8 cellular contexts compared by ENCODE assay signal in genomic region chrX:53072418-53073114, GRCh38. TPM values are rescaled to one million over a fixed set of nuclear protein-coding genes. Genes with fewer than 3 reads are reported as not detected.
DNase-seq lines count a peak whose midpoint lies in the region; ATAC-seq and TF ChIP-seq lines count a peak whose summit lies in the region.

No MANE protein-coding gene starts in this region.

- peaks cover 0 to 11% (median 0%) of the 10 kb centered on the region in 9 donors for H3K4me1 ChIP-seq in heart right ventricle
- no peaks in the 10 kb centered on the region for H3K4me1 ChIP-seq in urinary bladder (ENCODE audit: insufficient read depth)

- H3K4me2 ChIP-seq in SU-DHL-6 (ENCODE audit: low read depth, low read length, poor library complexity, severe bottlenecking), result peak overlapping the region; percentile 89

- no peaks in the 10 kb centered on the region for H3K79me2 ChIP-seq in SU-DHL-6 (ENCODE audit: insufficient read depth, low read length)

- H3K9me2 ChIP-seq in SU-DHL-6 (replicated peaks; ENCODE audit: insufficient read depth, low read length), result no peaks in the 10 kb centered on the region

- no peaks in the 10 kb centered on the region for H4K20me1 ChIP-seq in SU-DHL-6 (ENCODE audit: low read depth, low read length)

- intact Hi-C loops in left ventricle myocardium superior (cut with micrococcal nuclease) (no loop called here), heart right ventricle (cut with DNase I) (loop anchor here in 2 of 10 donors (1.0 to 2.0 kb wide), 2 partner anchors 20 to 21 kb away; no protein-coding TSS in a partner anchor), left colon (cut with DNase I, micrococcal nuclease) (no loop called here)

- peak overlapping the region; percentile 60 for H3K9ac ChIP-seq in SU-DHL-6 (ENCODE audit: low read length)

- H3F3A ChIP-seq in SU-DHL-6 (ENCODE audit: insufficient read depth), result peaks cover 12% of the 10 kb centered on the region

- H3K27ac ChIP-seq in heart right ventricle, result peak overlapping the region in 2 of 10 donors; percentile 4 to 21
- peak overlapping the region; percentile 97 for H3K27ac ChIP-seq in SU-DHL-6 (ENCODE audit: low read depth, low read length)
- peak overlapping the region; percentile 87 for H3K27ac ChIP-seq in urinary bladder (ENCODE audit: low read depth)

- H3K9me3 ChIP-seq in heart right ventricle, result no peaks in the 10 kb centered on the region
- H3K9me3 ChIP-seq in SU-DHL-6 (ENCODE audit: insufficient read depth, low read length), result no peaks in the 10 kb centered on the region

- no peak for DNase-seq in left ventricle myocardium superior
- no peak for DNase-seq in heart right ventricle
- no peak for DNase-seq in left colon
- no peak for DNase-seq in 8988T
- no peak for DNase-seq in GM19240 (ENCODE audit: insufficient read length, low spot score)

- ATAC-seq in left ventricle myocardium superior, result peak; percentile 9
- no peak for ATAC-seq in heart right ventricle
- ATAC-seq in left colon, result peak; percentile 20
- no peak for ATAC-seq in HG02938 (IDR thresholded peaks at IDR 0.05; ENCODE audit: unreplicated experiment)

- H3K27me3 ChIP-seq in heart right ventricle, result peaks cover 0 to 42% (median 0%) of the 10 kb centered on the region in 7 donors
- no peaks in the 10 kb centered on the region for H3K27me3 ChIP-seq in SU-DHL-6 (ENCODE audit: low read length)

- TF ChIP-seq CTCF in heart right ventricle (IDR thresholded peaks at IDR 0.05) (no peak), SU-DHL-6 (IDR thresholded peaks at IDR 0.05; ENCODE audit: insufficient read depth, low read length, poor library complexity, severe bottlenecking) (no peak)

- WGBS in heart right ventricle, 2 donors, result 72 to 80% methylated on average over 9 of the region's 9 CpGs
- WGBS in urinary bladder, result 69% methylated on average over 9 of the region's 9 CpGs

- H3K36me3 ChIP-seq in heart right ventricle (no peaks in the 10 kb centered on the region), SU-DHL-6 (ENCODE audit: low read length) (no peaks in the 10 kb centered on the region), urinary bladder (ENCODE audit: insufficient read depth) (no peaks in the 10 kb centered on the region)

- H3K4me3 ChIP-seq in heart right ventricle (peak overlapping the region in 2 of 10 donors; percentile 49 to 55), SU-DHL-6 (ENCODE audit: insufficient read depth, low read length, poor library complexity, severe bottlenecking) (peak overlapping the region; percentile 51), urinary bladder (ENCODE audit: low read depth, low read length) (no peak overlapping the region)

- H2AFZ ChIP-seq in SU-DHL-6 (ENCODE audit: low read depth, low read length, severe bottlenecking), result peak overlapping the region; percentile 74

RNA-seq across cellular contexts. Expression of gene TSPYL2, which starts 9.6 kb away (rescaled TPM):
- 38.6 TPM for total RNA-seq in left ventricle myocardium superior
- 10 to 100 TPM; 17.2 to 48.8 (median 25.5) TPM for total RNA-seq in heart right ventricle
- polyA plus RNA-seq in heart right ventricle, result 100 to 1,000 TPM in 1 of 2 donors, 10 to 100 TPM in 1; 54.4 to 136 TPM
- 1 to 10 TPM; 6.1 to 9.2 TPM for total RNA-seq in left colon
- total RNA-seq in urinary bladder, result 18.9 TPM
- polyA plus RNA-seq in urinary bladder, result 105 TPM

RNA-seq across cellular contexts. Expression of gene KANTR, which starts 21.4 kb away (rescaled TPM):
- total RNA-seq in left ventricle myocardium superior (4.8 TPM), heart right ventricle (10 to 100 TPM in 2 of 10 donors, 1 to 10 TPM in 8; 2.7 to 11.5 (median 7.0) TPM), left colon (10 to 100 TPM in 1 of 2 donors, 1 to 10 TPM in 1; 8.9 to 12.2 TPM), urinary bladder (33.1 TPM)
- polyA plus RNA-seq in heart right ventricle (10 to 100 TPM in 1 of 2 donors, 1 to 10 TPM in 1; 2.1 to 12.6 TPM), urinary bladder (4.2 TPM)

RNA-seq across cellular contexts. Expression of gene GPR173, which starts 24.0 kb away (rescaled TPM):
- 0.50 TPM for total RNA-seq in left ventricle myocardium superior
- 1 to 10 TPM in 3 of 10 donors, under 1 TPM in 7; 0.54 to 2.5 (median 0.73) TPM for total RNA-seq in heart right ventricle
- polyA plus RNA-seq in heart right ventricle, result under 1 TPM; 0.70 to 0.95 TPM
- total RNA-seq in left colon, result under 1 TPM; 0.55 to 0.67 TPM
- 5.6 TPM for total RNA-seq in urinary bladder
- polyA plus RNA-seq in urinary bladder, result 1.5 TPM

Comparison
In these comparisons a context has a peak if more than half of its experiments do, and no peak if none do; other contexts are left out.
1. ATAC-seq: peak in left ventricle myocardium superior (single experiment) and left colon (single experiment); none in heart right ventricle (0 of 8) and HG02938 (single experiment).